ENCODE assay signal across 1 cellular context in the genomic region with DNA sequence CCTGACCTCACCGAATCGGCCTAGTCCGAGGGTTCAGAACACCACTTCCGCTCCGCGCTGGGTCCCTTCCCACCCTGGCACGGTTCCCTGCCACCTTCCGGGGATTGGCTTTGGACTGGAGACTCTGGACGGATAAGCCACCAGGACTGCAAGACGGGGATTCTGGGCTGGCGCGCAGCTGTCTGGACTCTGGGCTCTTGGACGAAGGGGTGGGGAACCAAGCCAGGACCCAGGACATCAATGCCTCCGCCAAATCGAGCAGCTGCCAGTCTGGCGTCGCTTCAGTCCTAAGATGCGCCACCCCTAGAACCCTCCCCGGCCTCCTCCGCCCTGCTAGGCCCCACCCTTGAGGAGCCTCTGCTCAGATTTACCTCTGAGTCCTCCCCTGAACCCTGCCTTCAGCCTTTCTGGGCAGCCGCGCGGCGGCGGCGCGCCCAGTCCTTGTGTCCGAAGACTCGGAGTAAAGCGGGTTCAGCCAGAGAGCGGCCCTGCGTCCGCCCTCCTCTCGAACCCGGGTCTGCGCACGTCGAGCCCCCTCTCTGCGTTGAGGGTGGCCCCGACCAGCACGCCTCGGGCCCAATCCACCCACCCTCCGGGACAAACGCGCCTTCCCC.
TF ChIP-seq lines count a peak whose summit lies in the region.

No MANE protein-coding gene starts in this region.

TF ChIP-seq in H1, 55 proteins besides CTCF, POLR2A, EP300 and RAD21:
- TF ChIP-seq JUND (IDR thresholded peaks at IDR 0.05; ENCODE audit: low read length), result no peak
- no peak for TF ChIP-seq CEBPB (IDR thresholded peaks at IDR 0.05; ENCODE audit: low read depth, low read length)
- no peak for TF ChIP-seq GTF2F1 (IDR thresholded peaks at IDR 0.05; ENCODE audit: borderline replicate concordance, low read depth, low read length)
- TF ChIP-seq KDM5A (IDR thresholded peaks at IDR 0.05; ENCODE audit: low read length), result no peak
- TF ChIP-seq SAP30 (IDR thresholded peaks at IDR 0.05; ENCODE audit: insufficient read depth, insufficient replicate concordance, low read length), result no peak
- TF ChIP-seq, protein P1, sequence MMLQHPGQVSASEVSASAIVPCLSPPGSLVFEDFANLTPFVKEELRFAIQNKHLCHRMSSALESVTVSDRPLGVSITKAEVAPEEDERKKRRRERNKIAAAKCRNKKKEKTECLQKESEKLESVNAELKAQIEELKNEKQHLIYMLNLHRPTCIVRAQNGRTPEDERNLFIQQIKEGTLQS (IDR thresholded peaks at IDR 0.05; ENCODE audit: insufficient read depth, low read depth, low read length), result no peak
- TF ChIP-seq NANOG (IDR thresholded peaks at IDR 0.05; ENCODE audit: insufficient read depth, low read depth, low read length, poor library complexity, severe bottlenecking), result no peak
- no peak for TF ChIP-seq TAF7 (optimal IDR thresholded peaks at IDR 0.05; ENCODE audit: borderline replicate concordance, low read depth, low read length)
- no peak for TF ChIP-seq ASH2L (IDR thresholded peaks at IDR 0.05; ENCODE audit: low read length)
- TF ChIP-seq CBX8 (IDR thresholded peaks at IDR 0.05; ENCODE audit: borderline replicate concordance, low read depth, low read length), result no peak
- TF ChIP-seq RXRA (IDR thresholded peaks at IDR 0.05; ENCODE audit: insufficient read depth, low read depth, low read length), result no peak
- TF ChIP-seq EGR1 (IDR thresholded peaks at IDR 0.05; ENCODE audit: borderline replicate concordance, low read depth, low read length), result no peak
- no peak for TF ChIP-seq YY1 (IDR thresholded peaks at IDR 0.05; ENCODE audit: low read depth, low read length)
- 0 out of 2 replicates have a peak, but pooled peaks have one; percentile 1 for TF ChIP-seq TAF1 (IDR thresholded peaks at IDR 0.05; ENCODE audit: low read depth, low read length)
- TF ChIP-seq RNF2 (IDR thresholded peaks at IDR 0.05; ENCODE audit: borderline replicate concordance, low read depth, low read length, missing control alignments, poor library complexity, severe bottlenecking), result no peak
- no peak for TF ChIP-seq CTBP2 (IDR thresholded peaks at IDR 0.05; ENCODE audit: borderline replicate concordance, insufficient read depth, insufficient read length, low read length)
- TF ChIP-seq RBBP5 (IDR thresholded peaks at IDR 0.05; ENCODE audit: borderline replicate concordance, low read depth, low read length), result no peak
- peak; percentile 80 for TF ChIP-seq EZH2 (IDR thresholded peaks at IDR 0.05; ENCODE audit: low read depth, low read length, severe bottlenecking)
- TF ChIP-seq, protein P2, sequence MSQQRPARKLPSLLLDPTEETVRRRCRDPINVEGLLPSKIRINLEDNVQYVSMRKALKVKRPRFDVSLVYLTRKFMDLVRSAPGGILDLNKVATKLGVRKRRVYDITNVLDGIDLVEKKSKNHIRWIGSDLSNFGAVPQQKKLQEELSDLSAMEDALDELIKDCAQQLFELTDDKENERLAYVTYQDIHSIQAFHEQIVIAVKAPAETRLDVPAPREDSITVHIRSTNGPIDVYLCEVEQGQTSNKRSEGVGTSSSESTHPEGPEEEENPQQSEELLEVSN (IDR thresholded peaks at IDR 0.05), result no peak
- no peak for TF ChIP-seq NRF1 (IDR thresholded peaks at IDR 0.05; ENCODE audit: low read depth, low read length)
- TF ChIP-seq, protein P3, sequence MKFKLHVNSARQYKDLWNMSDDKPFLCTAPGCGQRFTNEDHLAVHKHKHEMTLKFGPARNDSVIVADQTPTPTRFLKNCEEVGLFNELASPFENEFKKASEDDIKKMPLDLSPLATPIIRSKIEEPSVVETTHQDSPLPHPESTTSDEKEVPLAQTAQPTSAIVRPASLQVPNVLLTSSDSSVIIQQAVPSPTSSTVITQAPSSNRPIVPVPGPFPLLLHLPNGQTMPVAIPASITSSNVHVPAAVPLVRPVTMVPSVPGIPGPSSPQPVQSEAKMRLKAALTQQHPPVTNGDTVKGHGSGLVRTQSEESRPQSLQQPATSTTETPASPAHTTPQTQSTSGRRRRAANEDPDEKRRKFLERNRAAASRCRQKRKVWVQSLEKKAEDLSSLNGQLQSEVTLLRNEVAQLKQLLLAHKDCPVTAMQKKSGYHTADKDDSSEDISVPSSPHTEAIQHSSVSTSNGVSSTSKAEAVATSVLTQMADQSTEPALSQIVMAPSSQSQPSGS (IDR thresholded peaks at IDR 0.05; ENCODE audit: low read length), result no peak
- 0 out of 2 replicates have a peak, but pooled peaks have one; percentile 15 for TF ChIP-seq TBP (IDR thresholded peaks at IDR 0.05; ENCODE audit: low read depth, low read length)
- TF ChIP-seq SRF (IDR thresholded peaks at IDR 0.05; ENCODE audit: low read depth, low read length), result no peak
TF ChIP-seq in H1: peak in this region for 3.
